1 cellular context compared by ENCODE assay signal in the genomic region with DNA sequence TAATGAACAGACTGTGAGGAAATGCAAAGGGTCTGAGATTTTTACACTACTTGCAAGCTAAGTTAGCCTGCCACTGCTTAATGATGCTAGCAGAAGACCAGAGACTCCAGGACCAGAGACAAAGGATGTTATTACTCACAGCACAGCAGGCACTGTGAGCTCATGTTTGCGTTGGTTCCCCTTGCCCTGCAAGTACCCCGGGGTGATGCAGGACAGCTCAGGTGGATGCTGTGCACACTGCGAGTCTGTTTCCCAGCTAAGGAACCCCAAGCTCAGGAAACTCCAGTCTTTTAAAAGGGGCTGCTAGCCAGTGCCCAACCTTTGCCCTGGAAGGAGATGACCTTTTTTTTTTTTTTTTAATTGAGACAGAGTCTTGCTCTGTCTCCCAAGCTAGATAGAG.
TF ChIP-seq lines count a peak whose summit lies in the region.

No MANE protein-coding gene starts in this region.

TF ChIP-seq in GM23338, 12 proteins besides CTCF, POLR2A, EP300 and RAD21:
- no peak for TF ChIP-seq ZNF462 (CRISPR knock-in tag; IDR thresholded peaks at IDR 0.05)
- TF ChIP-seq, protein P1, sequence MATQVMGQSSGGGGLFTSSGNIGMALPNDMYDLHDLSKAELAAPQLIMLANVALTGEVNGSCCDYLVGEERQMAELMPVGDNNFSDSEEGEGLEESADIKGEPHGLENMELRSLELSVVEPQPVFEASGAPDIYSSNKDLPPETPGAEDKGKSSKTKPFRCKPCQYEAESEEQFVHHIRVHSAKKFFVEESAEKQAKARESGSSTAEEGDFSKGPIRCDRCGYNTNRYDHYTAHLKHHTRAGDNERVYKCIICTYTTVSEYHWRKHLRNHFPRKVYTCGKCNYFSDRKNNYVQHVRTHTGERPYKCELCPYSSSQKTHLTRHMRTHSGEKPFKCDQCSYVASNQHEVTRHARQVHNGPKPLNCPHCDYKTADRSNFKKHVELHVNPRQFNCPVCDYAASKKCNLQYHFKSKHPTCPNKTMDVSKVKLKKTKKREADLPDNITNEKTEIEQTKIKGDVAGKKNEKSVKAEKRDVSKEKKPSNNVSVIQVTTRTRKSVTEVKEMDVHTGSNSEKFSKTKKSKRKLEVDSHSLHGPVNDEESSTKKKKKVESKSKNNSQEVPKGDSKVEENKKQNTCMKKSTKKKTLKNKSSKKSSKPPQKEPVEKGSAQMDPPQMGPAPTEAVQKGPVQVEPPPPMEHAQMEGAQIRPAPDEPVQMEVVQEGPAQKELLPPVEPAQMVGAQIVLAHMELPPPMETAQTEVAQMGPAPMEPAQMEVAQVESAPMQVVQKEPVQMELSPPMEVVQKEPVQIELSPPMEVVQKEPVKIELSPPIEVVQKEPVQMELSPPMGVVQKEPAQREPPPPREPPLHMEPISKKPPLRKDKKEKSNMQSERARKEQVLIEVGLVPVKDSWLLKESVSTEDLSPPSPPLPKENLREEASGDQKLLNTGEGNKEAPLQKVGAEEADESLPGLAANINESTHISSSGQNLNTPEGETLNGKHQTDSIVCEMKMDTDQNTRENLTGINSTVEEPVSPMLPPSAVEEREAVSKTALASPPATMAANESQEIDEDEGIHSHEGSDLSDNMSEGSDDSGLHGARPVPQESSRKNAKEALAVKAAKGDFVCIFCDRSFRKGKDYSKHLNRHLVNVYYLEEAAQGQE (IDR thresholded peaks at IDR 0.05; ENCODE audit: unreplicated experiment) = no peak
- TF ChIP-seq EZH2phosphoT487 (IDR thresholded peaks at IDR 0.05; ENCODE audit: unreplicated experiment) = no peak
- TF ChIP-seq ZNF331 (CRISPR knock-in tag; IDR thresholded peaks at IDR 0.05; ENCODE audit: low read depth) = no peak
- no peak for TF ChIP-seq JUNB (IDR thresholded peaks at IDR 0.05; ENCODE audit: unreplicated experiment)
- no peak for TF ChIP-seq STAT1 (IDR thresholded peaks at IDR 0.05; ENCODE audit: unreplicated experiment)
